ENCODE assay signal across 13 cellular contexts in genomic region chr10:81081887-81082620, GRCh38.
DNase-seq lines count a peak whose midpoint lies in the region; ATAC-seq and TF ChIP-seq lines count a peak whose summit lies in the region.
"Had no signal": no experiment of that assay in that cellular context is flagged by ENCODE, and none has a peak within 500 bp of the region (broad histone marks: within the 10 kb centered on the region; RNA-seq: fewer than 3 reads in every experiment).

No MANE protein-coding gene starts in this region.

- intact Hi-C loops in stomach (cut with DNase I; ENCODE audit: low total_unique reads), result no loop called here

- no peak overlapping the region for H3K27ac ChIP-seq in stomach
- H3K27ac ChIP-seq: suprapubic skin had no signal

- TF ChIP-seq CTCF in GM20000 (IDR thresholded peaks at IDR 0.05; ENCODE audit: extremely low read depth, missing control alignments), result peak; percentile 10
- no peak for TF ChIP-seq CTCF in stomach (IDR thresholded peaks at IDR 0.05)

- no peak for TF ChIP-seq EP300 in stomach (IDR thresholded peaks at IDR 0.05)

- no peaks in the 10 kb centered on the region for H3K4me1 ChIP-seq in stomach
- H3K4me1 ChIP-seq: suprapubic skin had no signal

- no peak for TF ChIP-seq POLR2A in stomach (IDR thresholded peaks at IDR 0.05)

- no peaks in the 10 kb centered on the region for H3K36me3 ChIP-seq in stomach
- H3K36me3 ChIP-seq: suprapubic skin had no signal

- no peak for ATAC-seq in HG03520 (IDR thresholded peaks at IDR 0.05; ENCODE audit: unreplicated experiment)
- no peak for ATAC-seq in HG03139 (IDR thresholded peaks at IDR 0.05; ENCODE audit: unreplicated experiment)

- DNase-seq in DMS53 treated with DMSO at 0.1 percent for 48 hours (lab: John Stamatoyannopoulos, UW; ENCODE audit: unreplicated experiment) (peak; percentile 2), GM20000 (ENCODE audit: low spot score) (no peak), NCI-H82 treated with DMSO at 0.1 percent for 48 hours (lab: John Stamatoyannopoulos, UW; ENCODE audit: unreplicated experiment) (peak; percentile 1), iPS-NIHi11 (ENCODE audit: low spot score) (peak; percentile 16), stomach (no peak), kidney glomerular epithelial cell (lab: John Stamatoyannopoulos, UW) (no peak)
- DNase-seq: amygdala; CD4-positive, alpha-beta memory T cell; NCI-H748 treated with DMSO at 0.1 percent for 48 hours; stimulated activated CD4-positive, alpha-beta T cell treated with anti-CD3 and anti-CD28 coated beads, Interleukin-15, amount 100 ng/mL, for 24 hours had no signal

- H3K9me3 ChIP-seq in stomach, result peaks cover 0 to 25% (median 16%) of the 10 kb centered on the region in 4 donors
- H3K9me3 ChIP-seq: suprapubic skin had no signal

- no peaks in the 10 kb centered on the region for H3K27me3 ChIP-seq in stomach
- H3K27me3 ChIP-seq: suprapubic skin had no signal

- H3K4me3 ChIP-seq in stomach, result no peak overlapping the region
- H3K4me3 ChIP-seq: suprapubic skin had no signal

- 66 to 82% (median 78%) methylated on average over 3 of the region's 3 CpGs for WGBS in stomach, 5 donors

Comparison
In these comparisons a context has a peak if more than half of its experiments do, and no peak if none do; other contexts are left out.
1. DNase-seq: peak in DMS53 treated with DMSO at 0.1 percent for 48 hours (single experiment), NCI-H82 treated with DMSO at 0.1 percent for 48 hours (single experiment) and iPS-NIHi11 (single experiment); none in GM20000 (single experiment), stomach (single experiment) and kidney glomerular epithelial cell (single experiment).